Comparison of ENCODE assay signal across 11 cellular contexts in genomic region chr6:8080338-8081151, GRCh38. TPM values are rescaled to one million over a fixed set of nuclear protein-coding genes. Genes with fewer than 3 reads are reported as not detected.
DNase-seq lines count a peak whose midpoint lies in the region; ATAC-seq and TF ChIP-seq lines count a peak whose summit lies in the region.
"Had no signal": no experiment of that assay in that cellular context is flagged by ENCODE, and none has a peak within 500 bp of the region (broad histone marks: within the 10 kb centered on the region; RNA-seq: fewer than 3 reads in every experiment).

No MANE protein-coding gene starts in this region.

- TF ChIP-seq POLR2A in body of pancreas (IDR thresholded peaks at IDR 0.05): no peak

- 35 to 39% methylated on average over 4 of the region's 4 CpGs for WGBS in body of pancreas, 2 donors

- H3K4me1 ChIP-seq in body of pancreas (peaks cover 51% of the 10 kb centered on the region), left lung (peaks cover 0 to 68% of the 10 kb centered on the region in 2 donors)

- H3K27me3 ChIP-seq in body of pancreas (no peaks in the 10 kb centered on the region), left lung (no peaks in the 10 kb centered on the region)

- TF ChIP-seq CTCF in AG10803 (conservative IDR thresholded peaks at IDR 0.05; ENCODE audit: low read length) (no peak), body of pancreas (IDR thresholded peaks at IDR 0.05) (no peak), left lung (IDR thresholded peaks at IDR 0.05) (no peak)

- H3K36me3 ChIP-seq in body of pancreas (replicated peaks in 1 of 2; ENCODE audit: insufficient read depth in 1 of 2, low read depth in 2 of 2) (no peaks in the 10 kb centered on the region), left lung (no peaks in the 10 kb centered on the region)

- peak; percentile 74 for DNase-seq in AG10803 (ENCODE audit: low read depth)
- DNase-seq in LHCN-M2 (ENCODE audit: low read depth): peak; percentile 65
- peak in 1 of 4 donors; percentile 18 for DNase-seq in body of pancreas
- DNase-seq in left lung: no peak
- no peak for DNase-seq in NCI-H146 treated with DMSO at 0.1 percent for 48 hours (lab: John Stamatoyannopoulos, UW; ENCODE audit: unreplicated experiment)
- no peak for DNase-seq in KBM-7
- DNase-seq: C1 segment of cervical spinal cord; central memory CD4-positive, alpha-beta T cell; NCI-H1694 treated with DMSO at 0.1 percent for 48 hours had no signal

- intact Hi-C loops in body of pancreas (cut with DNase I): no loop called here
- intact Hi-C loops in left lung (cut with DNase I): no loop called here

- in situ Hi-C loops in KBM-7 (cut with MboI; ENCODE audit: low pct_unique_long_range_greater_than_20kb, low sequenced_read_pairs): no loop called here

- ATAC-seq in body of pancreas (peak; percentile 32), left lung (peak; percentile 59), HG02884 (IDR thresholded peaks at IDR 0.05; ENCODE audit: unreplicated experiment) (no peak), GM19463 (IDR thresholded peaks at IDR 0.05; ENCODE audit: unreplicated experiment) (no peak)

- H3K27ac ChIP-seq in body of pancreas (peak overlapping the region in 2 of 4 donors; percentile 19 to 63), left lung (peak overlapping the region in 1 of 2 donors; percentile 76)

- H3K4me3 ChIP-seq in AG10803 (ENCODE audit: low read length): no peak overlapping the region
- H3K4me3 ChIP-seq in body of pancreas: no peak overlapping the region
- H3K4me3 ChIP-seq in left lung: no peak overlapping the region

- H3K9me3 ChIP-seq in body of pancreas (no peaks in the 10 kb centered on the region), left lung (no peaks in the 10 kb centered on the region)

RNA-seq across cellular contexts. Expression of gene BLOC1S5, which starts 16.4 kb away (rescaled TPM):
- total RNA-seq in LHCN-M2 (2014; rRNA removed) (12.4 and 22.4 TPM in 2 replicates), body of pancreas (1 to 10 TPM; 2.6 to 4.4 TPM), left lung (10 to 100 TPM; 10.8 to 16.0 TPM)
- polyA plus RNA-seq in LHCN-M2 (2012): 6.9 TPM

RNA-seq across cellular contexts. Expression of gene EEF1E1, which starts 21.8 kb away (rescaled TPM):
- total RNA-seq in LHCN-M2 (2014; rRNA removed) (41.2 and 45.9 TPM in 2 replicates), body of pancreas (10 to 100 TPM; 18.9 to 25.4 TPM), left lung (10 to 100 TPM; 20.3 to 28.5 TPM)
- 31.4 TPM for polyA plus RNA-seq in LHCN-M2 (2012)

Comparison
In these comparisons a context has a peak if more than half of its experiments do, and no peak if none do; other contexts are left out.
1. DNase-seq: peak in AG10803 (single experiment) and LHCN-M2 (single experiment); none in left lung (0 of 2), NCI-H146 treated with DMSO at 0.1 percent for 48 hours (single experiment) and KBM-7 (single experiment).
2. ATAC-seq: peak in body of pancreas (single experiment) and left lung (single experiment); none in HG02884 (single experiment) and GM19463 (single experiment).